Comparison of ENCODE assay signal across 8 cellular contexts in genomic region chr12:79547044-79547734, GRCh38.
A peak's percentile ranks its signal among the peaks of the same experiment; 100 is the strongest.
DNase-seq lines count a peak whose midpoint lies in the region; ATAC-seq and TF ChIP-seq lines count a peak whose summit lies in the region.

No MANE protein-coding gene starts in this region.

- ATAC-seq in esophagus mucosa (peak; percentile 97), HG03097 (IDR thresholded peaks at IDR 0.05; ENCODE audit: low FRiP score, unreplicated experiment) (no peak)

- intact Hi-C loops in CD14-positive monocyte (cut with micrococcal nuclease): no loop called here

- H3K79me2 ChIP-seq in osteoblast (ENCODE audit: insufficient read depth, low read length): no peaks in the 10 kb centered on the region

- H2AFZ ChIP-seq in osteoblast (ENCODE audit: low read length): no peak overlapping the region

- no peak for TF ChIP-seq CTCF in osteoblast (IDR thresholded peaks at IDR 0.05; ENCODE audit: extremely low read depth, low read depth, low read length)
- TF ChIP-seq CTCF in CD14-positive monocyte (IDR thresholded peaks at IDR 0.05): no peak

- peak overlapping the region; percentile 93 for H3K27ac ChIP-seq in osteoblast (ENCODE audit: low read depth, low read length)
- no peak overlapping the region for H3K27ac ChIP-seq in caudate nucleus (ENCODE audit: low read depth, low read length)

- H3K4me1 Mint-ChIP-seq in CD14-positive monocyte: no peaks in the 10 kb centered on the region

- DNase-seq in EL (peak; percentile 97), NCI-H460 (ENCODE audit: extremely low read depth, low read depth) (peak; percentile 38), osteoblast (ENCODE audit: insufficient read length, low spot score, missing footprints) (peak; percentile 72), caudate nucleus (lab: John Stamatoyannopoulos, UW) (no peak), CD14-positive monocyte (ENCODE audit: low spot score) (no peak), NCI-H446 (lab: John Stamatoyannopoulos, UW) (no peak)

- peaks cover 0 to 3% (median 0%) of the 10 kb centered on the region in 3 donors for H3K27me3 Mint-ChIP-seq in CD14-positive monocyte (ENCODE audit: low read depth in 3 of 3)

- peaks cover 55% of the 10 kb centered on the region for H3K4me1 ChIP-seq in osteoblast (ENCODE audit: insufficient read depth, low read length)

- H3K4me2 ChIP-seq in osteoblast (ENCODE audit: insufficient read depth, low read length): peak overlapping the region; percentile 46

- H3K27ac Mint-ChIP-seq in CD14-positive monocyte: no peak overlapping the region

- no peaks in the 10 kb centered on the region for H3K27me3 ChIP-seq in osteoblast (ENCODE audit: insufficient read depth, low read length)

- no peaks in the 10 kb centered on the region for H4K20me1 ChIP-seq in osteoblast (ENCODE audit: insufficient read depth, low read length)

- peaks cover 0 to 5% (median 0%) of the 10 kb centered on the region in 7 donors for H3K9me3 Mint-ChIP-seq in CD14-positive monocyte

- no peak overlapping the region for H3K4me3 Mint-ChIP-seq in CD14-positive monocyte

- H3K4me3 ChIP-seq in osteoblast (ENCODE audit: insufficient read depth, low read length): no peak overlapping the region

- no peaks in the 10 kb centered on the region for H3K36me3 Mint-ChIP-seq in CD14-positive monocyte

- H3K36me3 ChIP-seq in osteoblast (ENCODE audit: insufficient read depth, low read length): peaks cover 4% of the 10 kb centered on the region

- H3K9me3 ChIP-seq in osteoblast (ENCODE audit: low read depth, low read length): no peaks in the 10 kb centered on the region

Comparison
In these comparisons a context has a peak if more than half of its experiments do, and no peak if none do; other contexts are left out.
1. DNase-seq: peak in EL (single experiment), NCI-H460 (single experiment) and osteoblast (single experiment); none in caudate nucleus (0 of 61), CD14-positive monocyte (single experiment) and NCI-H446 (0 of 2).